8 cellular contexts compared by ENCODE assay signal in the genomic region with DNA sequence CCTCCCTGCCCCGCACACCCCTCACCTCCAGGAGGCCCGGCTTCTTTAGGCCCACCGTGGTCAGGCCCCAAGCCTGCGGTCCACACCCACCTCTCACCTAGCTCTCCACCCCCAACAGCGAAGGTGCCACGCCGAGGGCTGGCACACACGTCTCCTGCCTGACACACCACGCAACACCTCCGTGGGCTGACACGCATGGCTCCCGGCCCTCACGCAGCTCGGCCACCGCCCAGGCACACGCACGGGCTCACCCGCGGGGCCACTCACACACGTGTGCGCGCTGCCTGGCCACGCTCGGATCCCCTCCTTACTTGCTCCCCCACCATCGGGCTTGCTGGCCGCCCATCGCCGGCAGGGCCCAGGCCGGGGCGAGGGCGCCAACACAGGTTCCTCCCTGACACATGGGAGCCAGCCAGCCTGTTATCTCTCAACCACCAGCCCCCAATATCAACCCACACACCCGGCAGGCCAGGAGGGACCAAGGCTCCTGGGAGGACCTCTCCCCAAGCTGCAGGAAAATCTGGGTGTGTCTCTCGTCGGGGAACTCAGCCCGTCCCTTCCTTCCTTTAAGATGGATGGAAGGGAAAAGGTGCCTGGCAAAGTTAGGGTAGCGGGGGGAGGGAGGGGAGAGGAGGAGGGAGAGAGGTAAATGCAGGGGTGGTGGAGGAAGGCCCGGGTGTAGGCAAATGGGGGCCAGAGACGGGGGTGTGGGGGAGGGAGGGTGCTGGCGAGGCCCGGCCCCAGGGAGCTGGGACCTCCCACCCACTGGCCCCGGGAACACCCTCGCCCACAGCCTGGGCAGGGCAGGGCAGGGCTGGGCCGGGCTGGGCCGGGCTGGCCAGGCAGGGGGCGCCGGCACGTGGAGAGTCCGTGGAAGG. TPM values are rescaled to one million over a fixed set of nuclear protein-coding genes. Genes with fewer than 3 reads are reported as not detected.
DNase-seq lines count a peak whose midpoint lies in the region; ATAC-seq and TF ChIP-seq lines count a peak whose summit lies in the region.

No MANE protein-coding gene starts in this region.

- H3K4me3 ChIP-seq in heart right ventricle: peak overlapping the region; percentile 64 to 96 (median 88)
- H3K4me3 ChIP-seq in rectal smooth muscle tissue (ENCODE audit: low read length): peak overlapping the region; percentile 85

- no peaks in the 10 kb centered on the region for H3K27me3 Mint-ChIP-seq in activated naive CD4-positive, alpha-beta T cell treated with anti-CD3 and anti-CD28 coated beads for 36 hours (ENCODE audit: low read depth)

- H3K9ac ChIP-seq in rectal smooth muscle tissue (ENCODE audit: low read length): peak overlapping the region; percentile 74

- H3K4me1 ChIP-seq in heart right ventricle (peaks cover 15 to 43% (median 32%) of the 10 kb centered on the region in 9 donors), rectal smooth muscle tissue (ENCODE audit: control insufficient read depth, insufficient read depth, low read length) (peaks cover 12% of the 10 kb centered on the region)

- DNase-seq in NCI-H69 (lab: John Stamatoyannopoulos, UW) (peak; percentile 55), heart right ventricle (peak; percentile 17 to 32), amniotic stem cell (lab: John Stamatoyannopoulos, UW) (no peak), UCSD-AML1 (lab: John Stamatoyannopoulos, UW; ENCODE audit: unreplicated experiment) (no peak)
- DNase-seq in activated naive CD4-positive, alpha-beta T cell treated with anti-CD3 and anti-CD28 coated beads for 36 hours: peak; percentile 45

- peak overlapping the region; percentile 89 to 99 (median 98) for H3K27ac ChIP-seq in heart right ventricle
- peak overlapping the region; percentile 75 for H3K27ac ChIP-seq in rectal smooth muscle tissue (ENCODE audit: low read depth, low read length)

- H3K36me3 ChIP-seq in heart right ventricle (peaks cover 0 to 47% (median 31%) of the 10 kb centered on the region in 9 donors), rectal smooth muscle tissue (ENCODE audit: control insufficient read depth, insufficient read depth, low read length) (peaks cover 22% of the 10 kb centered on the region)

- peak overlapping the region; percentile 88 for H3K4me3 Mint-ChIP-seq in activated naive CD4-positive, alpha-beta T cell treated with anti-CD3 and anti-CD28 coated beads for 36 hours

- intact Hi-C loops in activated naive CD4-positive, alpha-beta T cell treated with anti-CD3 and anti-CD28 coated beads for 36 hours (cut with micrococcal nuclease): loop anchor here (5.0 to 10.0 kb wide), 2 partner anchors 410 to 578 kb away; a partner anchor contains a TSS
- intact Hi-C loops in heart right ventricle (cut with DNase I): loop anchor here in 4 of 10 donors (5.0 kb wide), 2 partner anchors 65 to 130 kb away; a partner anchor contains a TSS

- ATAC-seq in GM18508 (IDR thresholded peaks at IDR 0.05; ENCODE audit: insufficient read depth, unreplicated experiment) (peak; percentile 17), HG02588 (IDR thresholded peaks at IDR 0.05; ENCODE audit: unreplicated experiment) (peak; percentile 38), heart right ventricle (peak; percentile 2 to 79 (median 60))

- no peak for TF ChIP-seq CTCF in heart right ventricle (IDR thresholded peaks at IDR 0.05)

- peaks cover 36% of the 10 kb centered on the region for H3K4me1 Mint-ChIP-seq in activated naive CD4-positive, alpha-beta T cell treated with anti-CD3 and anti-CD28 coated beads for 36 hours (ENCODE audit: low read depth)

- H3K36me3 Mint-ChIP-seq in activated naive CD4-positive, alpha-beta T cell treated with anti-CD3 and anti-CD28 coated beads for 36 hours (ENCODE audit: low read depth): peaks cover 26% of the 10 kb centered on the region

- CTCF ChIA-PET in activated naive CD4-positive, alpha-beta T cell treated with anti-CD3 and anti-CD28 coated beads for 36 hours (lab: Charles Lee): interaction anchor here (1.4 to 2.1 kb wide), 3 partner anchors 9 to 19 kb away, joined by 4 to 12 read pairs (median 5); a partner anchor contains a TSS

- 2% methylated on average over 45 to 48 of the region's 48 CpGs for WGBS in heart right ventricle, 2 donors

- H3K9me3 Mint-ChIP-seq in activated naive CD4-positive, alpha-beta T cell treated with anti-CD3 and anti-CD28 coated beads for 36 hours: no peaks in the 10 kb centered on the region

- no peaks in the 10 kb centered on the region for H3K27me3 ChIP-seq in heart right ventricle
- no peaks in the 10 kb centered on the region for H3K27me3 ChIP-seq in rectal smooth muscle tissue (ENCODE audit: control insufficient read depth, insufficient read depth, low read length)

- peak overlapping the region; percentile 87 for H3K27ac Mint-ChIP-seq in activated naive CD4-positive, alpha-beta T cell treated with anti-CD3 and anti-CD28 coated beads for 36 hours

- H3K9me3 ChIP-seq in heart right ventricle: no peaks in the 10 kb centered on the region

RNA-seq across cellular contexts. Expression of a gene that starts 0.5 kb away (rescaled TPM):
- total RNA-seq in activated naive CD4-positive, alpha-beta T cell treated with anti-CD3 and anti-CD28 coated beads for 36 hours: 10 to 100 TPM; 42.8 to 44.2 TPM
- 10 to 100 TPM; 18.4 to 49.3 (median 28.3) TPM for total RNA-seq in heart right ventricle
- 10 to 100 TPM; 24.3 to 82.0 TPM for polyA plus RNA-seq in heart right ventricle

RNA-seq across cellular contexts. Expression of a gene that starts 8.5 kb away (rescaled TPM):
- 100 to 1,000 TPM; 179 to 194 TPM for total RNA-seq in activated naive CD4-positive, alpha-beta T cell treated with anti-CD3 and anti-CD28 coated beads for 36 hours
- total RNA-seq in heart right ventricle: 1 to 10 TPM in 6 of 10 donors, under 1 TPM in 4; 0.15 to 9.6 (median 1.5) TPM
- 1 to 10 TPM in 1 of 2 donors, under 1 TPM in 1; 0.49 to 1.2 TPM for polyA plus RNA-seq in heart right ventricle

RNA-seq across cellular contexts. Expression of a gene that starts 22.3 kb away (rescaled TPM):
- total RNA-seq in activated naive CD4-positive, alpha-beta T cell treated with anti-CD3 and anti-CD28 coated beads for 36 hours: 10 to 100 TPM; 45.8 to 45.9 TPM
- 10 to 100 TPM; 10.5 to 22.5 (median 13.9) TPM for total RNA-seq in heart right ventricle
- 10 to 100 TPM; 11.8 to 32.4 TPM for polyA plus RNA-seq in heart right ventricle

RNA-seq across cellular contexts. Expression of a gene that starts 22.4 kb away (rescaled TPM):
- 10 to 100 TPM; 26.6 to 28.2 TPM for total RNA-seq in activated naive CD4-positive, alpha-beta T cell treated with anti-CD3 and anti-CD28 coated beads for 36 hours
- 10 to 100 TPM; 20.5 to 38.3 (median 26.0) TPM for total RNA-seq in heart right ventricle
- 10 to 100 TPM in 1 of 2 donors, 1 to 10 TPM in 1; 8.6 to 44.0 TPM for polyA plus RNA-seq in heart right ventricle

RNA-seq across cellular contexts. Expression of a gene that starts 29.6 kb away (rescaled TPM):
- total RNA-seq in activated naive CD4-positive, alpha-beta T cell treated with anti-CD3 and anti-CD28 coated beads for 36 hours: not detected
- 1 to 10 TPM in 1 of 10 donors, under 1 TPM in 9; 0.21 to 1.2 (median 0.42) TPM for total RNA-seq in heart right ventricle
- under 1 TPM; 0.03 to 0.22 TPM for polyA plus RNA-seq in heart right ventricle

Comparison
In these comparisons a context has a peak if more than half of its experiments do, and no peak if none do; other contexts are left out.
1. DNase-seq: peak in NCI-H69 (single experiment), activated naive CD4-positive, alpha-beta T cell treated with anti-CD3 and anti-CD28 coated beads for 36 hours (single experiment) and heart right ventricle (2 of 2); none in amniotic stem cell (single experiment) and UCSD-AML1 (single experiment).
2. RNA of a gene that starts 8.5 kb away (total RNA-seq): 179 to 194 TPM in activated naive CD4-positive, alpha-beta T cell treated with anti-CD3 and anti-CD28 coated beads for 36 hours; 0.15 to 9.6 TPM in heart right ventricle; every median in the first group is over 10 times any median in the second.
3. Peak in every context shown above with its lines, with median percentiles within 50 percentile points of each other: ATAC-seq.